Comparison of ENCODE assay signal across 11 cellular contexts in the genomic region with DNA sequence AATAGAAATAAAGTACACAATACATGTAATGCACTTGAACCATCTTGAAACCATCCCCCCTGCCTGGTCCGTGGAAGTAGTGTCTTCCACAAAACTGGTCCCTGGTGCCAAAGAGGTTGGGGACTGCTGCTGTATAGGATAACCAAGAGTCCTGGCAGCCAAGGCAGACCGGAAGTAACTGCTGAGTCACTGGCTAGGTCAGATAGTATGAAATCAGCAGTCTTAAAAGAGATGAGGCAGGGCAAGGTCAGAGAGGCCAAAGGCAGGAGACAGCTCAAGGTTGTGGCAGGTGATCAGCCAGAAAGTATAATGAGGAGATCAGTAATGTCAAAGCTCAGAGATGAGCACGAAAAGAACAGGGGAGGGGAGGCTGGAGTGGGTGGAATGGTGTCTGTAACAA.
A peak's percentile ranks its signal among the peaks of the same experiment; 100 is the strongest.
DNase-seq lines count a peak whose midpoint lies in the region; ATAC-seq and TF ChIP-seq lines count a peak whose summit lies in the region.
"Had no signal": no experiment of that assay in that cellular context is flagged by ENCODE, and none has a peak within 500 bp of the region (broad histone marks: within the 10 kb centered on the region; RNA-seq: fewer than 3 reads in every experiment).

No MANE protein-coding gene starts in this region.

- TF ChIP-seq CTCF in left lung (IDR thresholded peaks at IDR 0.05), result no peak
- no peak for TF ChIP-seq CTCF in CD8-positive, alpha-beta T cell (IDR thresholded peaks at IDR 0.05)

- intact Hi-C loops in left lung (cut with DNase I), result no loop called here
- intact Hi-C loops in CD8-positive, alpha-beta T cell (cut with DNase I, micrococcal nuclease), result no loop called here

- no peaks in the 10 kb centered on the region for H3K36me3 ChIP-seq in left lung
- H3K36me3 ChIP-seq in CD8-positive, alpha-beta T cell (ENCODE audit: insufficient read depth, low read length), result no peaks in the 10 kb centered on the region
- H3K36me3 ChIP-seq: heart left ventricle, thoracic aorta had no signal

- no peaks in the 10 kb centered on the region for H3K4me1 Mint-ChIP-seq in CD8-positive, alpha-beta T cell (ENCODE audit: low read depth)

- no peaks in the 10 kb centered on the region for H3K9me3 ChIP-seq in left lung
- no peaks in the 10 kb centered on the region for H3K9me3 ChIP-seq in CD8-positive, alpha-beta T cell (ENCODE audit: low read length)
- H3K9me3 ChIP-seq: thoracic aorta had no signal

- CTCF ChIA-PET in CD8-positive, alpha-beta T cell (lab: Charles Lee), result no interaction called here

- no peak overlapping the region for H3K4me3 Mint-ChIP-seq in CD8-positive, alpha-beta T cell

- no peak overlapping the region for H3K27ac Mint-ChIP-seq in CD8-positive, alpha-beta T cell

- DNase-seq in GM03348 (ENCODE audit: low spot score) (peak; percentile 4), SKM-1 treated with dmso at 0.1 percent for 144 hours (lab: John Stamatoyannopoulos, UW; ENCODE audit: unreplicated experiment) (peak; percentile 31), left lung (no peak), NCI-H446 treated with DMSO at 0.1 percent for 48 hours (lab: John Stamatoyannopoulos, UW) (no peak)
- no peak for DNase-seq in central memory CD4-positive, alpha-beta T cell
- DNase-seq in CD8-positive, alpha-beta T cell, result no peak
- DNase-seq: Right ventricle myocardium superior had no signal

- no peak overlapping the region for H3K4me3 ChIP-seq in left lung
- no peak overlapping the region for H3K4me3 ChIP-seq in CD8-positive, alpha-beta T cell (ENCODE audit: low read depth, low read length)
- H3K4me3 ChIP-seq: heart left ventricle, thoracic aorta had no signal

- no peaks in the 10 kb centered on the region for H3K36me3 Mint-ChIP-seq in CD8-positive, alpha-beta T cell

- peaks cover 4% of the 10 kb centered on the region for H3K27me3 Mint-ChIP-seq in CD8-positive, alpha-beta T cell (ENCODE audit: low read depth)

- H3K4me1 ChIP-seq in left lung, result peaks cover 6 to 10% of the 10 kb centered on the region in 2 donors
- H3K4me1 ChIP-seq in CD8-positive, alpha-beta T cell (ENCODE audit: insufficient read depth, low read length), result no peaks in the 10 kb centered on the region

- H3K27ac ChIP-seq in left lung, result no peak overlapping the region
- H3K27ac ChIP-seq in CD8-positive, alpha-beta T cell (ENCODE audit: low read depth, low read length), result no peak overlapping the region
- H3K27ac ChIP-seq: heart left ventricle, thoracic aorta had no signal

- peak; percentile 73 for ATAC-seq in HG03354 (IDR thresholded peaks at IDR 0.05; ENCODE audit: poor library complexity, severe bottlenecking, unreplicated experiment)
- ATAC-seq in left lung, result peak; percentile 71
- no peak for ATAC-seq in GM18873 (IDR thresholded peaks at IDR 0.05; ENCODE audit: low FRiP score, unreplicated experiment)
- no peak for ATAC-seq in CD8-positive, alpha-beta T cell

- no peaks in the 10 kb centered on the region for H3K9me3 Mint-ChIP-seq in CD8-positive, alpha-beta T cell

- POLR2A ChIA-PET in CD8-positive, alpha-beta T cell (lab: Charles Lee), result no interaction called here

- no peaks in the 10 kb centered on the region for H3K27me3 ChIP-seq in left lung
- no peaks in the 10 kb centered on the region for H3K27me3 ChIP-seq in CD8-positive, alpha-beta T cell (ENCODE audit: insufficient read depth, low read length)
- H3K27me3 ChIP-seq: heart left ventricle had no signal

Comparison
In these comparisons a context has a peak if more than half of its experiments do, and no peak if none do; other contexts are left out.
1. DNase-seq: peak in GM03348 (single experiment) and SKM-1 treated with dmso at 0.1 percent for 144 hours (single experiment); none in left lung (0 of 2), central memory CD4-positive, alpha-beta T cell (single experiment), NCI-H446 treated with DMSO at 0.1 percent for 48 hours (single experiment) and CD8-positive, alpha-beta T cell (0 of 7).
2. ATAC-seq: peak in HG03354 (single experiment) and left lung (single experiment); none in GM18873 (single experiment) and CD8-positive, alpha-beta T cell (single experiment).